In genomic region chr9:16727452-16728127, GRCh38 we compare ENCODE assay signal across 8 cellular contexts.
A peak's percentile ranks its signal among the peaks of the same experiment; 100 is the strongest.
DNase-seq lines count a peak whose midpoint lies in the region; ATAC-seq and TF ChIP-seq lines count a peak whose summit lies in the region.

No MANE protein-coding gene starts in this region.

- no peak for DNase-seq in Caco-2
- DNase-seq in SJCRH30: peak in 1 of 2 experiments; percentile 34
- peak; percentile 49 for DNase-seq in fibroblast of pulmonary artery (ENCODE audit: low read depth)
- no peak for DNase-seq in SHP77 (lab: John Stamatoyannopoulos, UW)
- DNase-seq in NCI-H1436 (lab: John Stamatoyannopoulos, UW): no peak
- no peak for DNase-seq in activated CD4-positive, CD25-positive, alpha-beta regulatory T cell (lab: John Stamatoyannopoulos, UW)

- H3K27ac Mint-ChIP-seq in Caco-2 (ENCODE audit: unreplicated experiment): no peak overlapping the region

- H3K27me3 ChIP-seq in Caco-2 (replicated peaks; ENCODE audit: control insufficient read depth, insufficient read depth, low read length) (no peaks in the 10 kb centered on the region; the same call in 1 of the 2 replicates), SJCRH30 (no peaks in the 10 kb centered on the region), neuron (ENCODE audit: insufficient read depth, low read length) (peaks cover 23% of the 10 kb centered on the region)

- intact Hi-C loops in Caco-2 (cut with micrococcal nuclease; ENCODE audit: unreplicated experiment): no loop called here

- peak overlapping the region; percentile 67 for H3K4me3 Mint-ChIP-seq in Caco-2 (ENCODE audit: unreplicated experiment)

- no TSS peak for BruUV-seq in Caco-2 (replicated peaks; lab: Mats Ljungman, UMichigan)

- POLR2A ChIA-PET in Caco-2 (lab: Charles Lee): no interaction called here

- H3K27ac ChIP-seq in SJCRH30: peak overlapping the region; percentile 91

- H3K36me3 ChIP-seq in Caco-2 (ENCODE audit: control insufficient read depth, insufficient read depth, low read length) (no peaks in the 10 kb centered on the region), SJCRH30 (no peaks in the 10 kb centered on the region), neuron (ENCODE audit: insufficient read depth, low read length) (no peaks in the 10 kb centered on the region)

- H3K4me3 ChIP-seq in Caco-2 (ENCODE audit: low read depth, low read length): no peak overlapping the region
- H3K4me3 ChIP-seq in SJCRH30: peak overlapping the region; percentile 66
- peak overlapping the region; percentile 76 for H3K4me3 ChIP-seq in fibroblast of pulmonary artery (replicated peaks; ENCODE audit: low read depth, low read length)
- H3K4me3 ChIP-seq in neuron (ENCODE audit: low read length): peak overlapping the region; percentile 46

- no peak for TF ChIP-seq CTCF in Caco-2 (IDR thresholded peaks at IDR 0.05; ENCODE audit: insufficient read depth in 1 of 2, low read depth in 1 of 2, low read length in 1 of 2, severe bottlenecking in 1 of 2, unreplicated experiment in 1 of 2)
- no peak for TF ChIP-seq CTCF in fibroblast of pulmonary artery (IDR thresholded peaks at IDR 0.05; ENCODE audit: low read length, missing control alignments)

- H3K9me3 Mint-ChIP-seq in Caco-2 (ENCODE audit: unreplicated experiment): no peaks in the 10 kb centered on the region

- ATAC-seq in GM18520 (IDR thresholded peaks at IDR 0.05; ENCODE audit: unreplicated experiment): no peak

- H3K4me1 Mint-ChIP-seq in Caco-2 (ENCODE audit: low read depth, unreplicated experiment): no peaks in the 10 kb centered on the region

- H3K27me3 Mint-ChIP-seq in Caco-2 (ENCODE audit: insufficient read depth, unreplicated experiment): peaks cover 22% of the 10 kb centered on the region

- CTCF ChIA-PET in Caco-2 (lab: Charles Lee): no interaction called here

- H3K4me1 ChIP-seq in Caco-2 (no peaks in the 10 kb centered on the region), SJCRH30 (peaks cover 11% of the 10 kb centered on the region), neuron (ENCODE audit: insufficient read depth, low read length) (peaks cover 7% of the 10 kb centered on the region)

- peak overlapping the region; percentile 69 for H2AFZ ChIP-seq in neuron (ENCODE audit: low read depth, low read length)

- no peaks in the 10 kb centered on the region for H3K9me3 ChIP-seq in Caco-2
- no peaks in the 10 kb centered on the region for H3K9me3 ChIP-seq in SJCRH30 (replicated peaks)
- H3K9me3 ChIP-seq in neuron (ENCODE audit: low read length): no peaks in the 10 kb centered on the region

- no peaks in the 10 kb centered on the region for H3K36me3 Mint-ChIP-seq in Caco-2 (ENCODE audit: insufficient read depth, unreplicated experiment)
